Comparison of ENCODE assay signal across 9 cellular contexts in genomic region chr16:70738083-70738977, GRCh38. TPM values are rescaled to one million over a fixed set of nuclear protein-coding genes. Genes with fewer than 3 reads are reported as not detected.
A peak's percentile ranks its signal among the peaks of the same experiment; 100 is the strongest.
DNase-seq lines count a peak whose midpoint lies in the region; ATAC-seq and TF ChIP-seq lines count a peak whose summit lies in the region.
"Had no signal": no experiment of that assay in that cellular context is flagged by ENCODE, and none has a peak within 500 bp of the region (broad histone marks: within the 10 kb centered on the region; RNA-seq: fewer than 3 reads in every experiment).

No MANE protein-coding gene starts in this region.

- H3K27me3 ChIP-seq in right atrium auricular region = no peaks in the 10 kb centered on the region

- H3K36me3 ChIP-seq in right atrium auricular region = peaks cover 5% of the 10 kb centered on the region

- peak; percentile 61 to 85 for TF ChIP-seq CTCF in right atrium auricular region (IDR thresholded peaks at IDR 0.05)

- H3K27ac ChIP-seq in right atrium auricular region = peak overlapping the region; percentile 81 to 90
- peak overlapping the region in 20 of 21 experiments; percentile 17 to 89 (median 74) for H3K27ac ChIP-seq in skin epidermis

- ATAC-seq in HG03045 (IDR thresholded peaks at IDR 0.05; ENCODE audit: unreplicated experiment) (no peak), GM18517 (IDR thresholded peaks at IDR 0.05; ENCODE audit: unreplicated experiment) (no peak)

- DNase-seq in stimulated activated CD4-positive, alpha-beta T cell treated with anti-CD3 and anti-CD28 coated beads, Interleukin-1b, Interleukin-23, amount 100 ng/mL, for 48 hours = peak; percentile 55
- DNase-seq in stimulated activated CD4-positive, alpha-beta T cell treated with anti-CD3 and anti-CD28 coated beads, Interleukin-12 subunit alpha, Interleukin-12 subunit beta, amount 100 ng/mL, for 4 hours = no peak
- DNase-seq in NCI-H226 (peak; percentile 21), amniotic stem cell (lab: John Stamatoyannopoulos, UW) (peak; percentile 31), right atrium auricular region (ENCODE audit: low spot score) (no peak)

- peaks cover 0 to 46% of the 10 kb centered on the region in 2 donors for H3K4me1 ChIP-seq in right atrium auricular region
- H3K4me1 ChIP-seq: HAP-1 had no signal

- H3K4me3 ChIP-seq in right atrium auricular region (no peak overlapping the region), skin epidermis (no peak overlapping the region)
- H3K4me3 ChIP-seq: HAP-1 had no signal

- H3K9me3 ChIP-seq in right atrium auricular region = no peaks in the 10 kb centered on the region
- H3K9me3 ChIP-seq: HAP-1 had no signal

RNA-seq across cellular contexts. Expression of gene MTSS2, which starts 52.5 kb away (rescaled TPM):
- total RNA-seq in right atrium auricular region = 10 to 100 TPM; 35.3 to 44.7 TPM

Comparison
In these comparisons a context has a peak if more than half of its experiments do, and no peak if none do; other contexts are left out.
1. DNase-seq: peak in stimulated activated CD4-positive, alpha-beta T cell treated with anti-CD3 and anti-CD28 coated beads, Interleukin-1b, Interleukin-23, amount 100 ng/mL, for 48 hours (single experiment), NCI-H226 (single experiment) and amniotic stem cell (single experiment); none in stimulated activated CD4-positive, alpha-beta T cell treated with anti-CD3 and anti-CD28 coated beads, Interleukin-12 subunit alpha, Interleukin-12 subunit beta, amount 100 ng/mL, for 4 hours (single experiment) and right atrium auricular region (single experiment).